ENCODE assay signal across 17 cellular contexts in the genomic region with DNA sequence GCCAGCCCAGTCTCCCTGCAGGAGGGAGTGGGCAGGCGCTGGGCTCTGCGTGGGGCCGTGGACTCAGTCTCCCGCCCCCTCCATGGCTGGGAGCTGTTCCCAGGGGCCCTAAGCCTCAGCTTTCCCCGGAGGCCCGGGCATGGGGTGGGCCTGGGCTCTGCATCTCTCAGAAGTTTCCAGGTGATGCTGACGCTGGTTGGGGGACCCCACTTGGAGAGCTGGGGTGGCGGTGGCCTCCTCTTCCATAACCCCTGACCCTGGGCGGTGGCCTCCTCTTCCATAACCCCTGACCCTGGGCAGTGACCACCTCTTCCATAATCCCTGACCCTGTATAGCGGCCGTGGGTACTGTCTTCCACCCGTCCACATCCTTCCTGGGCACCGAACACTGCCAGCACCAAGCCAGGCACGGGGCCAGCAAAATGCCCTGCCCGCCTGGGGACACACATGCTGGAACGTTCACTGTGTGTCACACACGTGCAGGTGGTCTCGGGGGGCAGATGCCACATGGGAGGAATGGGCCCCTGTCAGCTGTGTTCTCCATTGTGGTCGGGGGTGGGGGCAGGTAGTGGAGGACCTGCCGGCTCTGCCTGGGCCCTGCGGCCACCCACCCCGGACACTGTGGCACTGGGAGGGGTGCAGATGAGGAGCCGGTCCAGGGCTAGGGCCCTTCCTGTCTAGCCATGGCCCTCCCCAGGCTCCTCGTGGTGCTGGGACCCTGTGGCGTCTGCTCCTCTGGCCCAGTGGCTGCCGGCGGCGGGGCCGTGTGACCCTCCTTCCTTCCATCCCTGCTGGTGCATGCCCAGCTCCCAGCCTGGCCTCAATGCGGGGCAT. TPM values are rescaled to one million over a fixed set of nuclear protein-coding genes. Genes with fewer than 3 reads are reported as not detected.
"Had no signal": no experiment of that assay in that cellular context is flagged by ENCODE, and none has a peak within 500 bp of the region (broad histone marks: within the 10 kb centered on the region; RNA-seq: fewer than 3 reads in every experiment).

No MANE protein-coding gene starts in this region.

- H3K4me1 ChIP-seq: ascending aorta, Peyer's patch had no signal

- ATAC-seq: activated CD4-positive, CD25-positive, alpha-beta regulatory T cell treated with anti-CD3 and anti-CD28 coated beads, Interleukin-2, amount 50 U/mL, for 24 hours; activated CD8-positive, alpha-beta T cell treated with anti-CD3 and anti-CD28 coated beads for 36 hours; activated T-cell treated with anti-CD3 and anti-CD28 coated beads, Interleukin-2, amount 50 U/mL, for 72 hours; body of pancreas had no signal

- DNase-seq: activated CD4-positive, alpha-beta T cell treated with anti-CD3 and anti-CD28 coated beads for 4 hours; activated CD8-positive, alpha-beta memory T cell treated with anti-CD3 and anti-CD28 coated beads, Interleukin-2, amount 50 U/mL, for 4 hours; activated CD8-positive, alpha-beta T cell treated with anti-CD3 and anti-CD28 coated beads for 36 hours; activated naive CD4-positive, alpha-beta T cell treated with anti-CD3 and anti-CD28 coated beads, Interleukin-2, amount 50 U/mL, for 16 hours; activated T-cell treated with anti-CD3 and anti-CD28 coated beads, Interleukin-2, amount 50 U/mL, for 72 hours; body of pancreas; NCI-H1092; NCI-H1417 treated with DMSO at 0.1 percent for 48 hours; NCI-H187; NCI-H510A treated with DMSO at 0.1 percent for 48 hours; Peyer's patch; SHP77 treated with DMSO at 0.1 percent for 48 hours had no signal

- H3K36me3 ChIP-seq: ascending aorta, Peyer's patch had no signal

- H3K4me3 ChIP-seq: ascending aorta, body of pancreas, Peyer's patch had no signal

- H3K27ac ChIP-seq: ascending aorta, body of pancreas, KMS-11, Peyer's patch, RWPE1 had no signal

- H3K9me3 ChIP-seq: ascending aorta, body of pancreas, Peyer's patch had no signal

- H3K27me3 ChIP-seq: body of pancreas, Peyer's patch had no signal

RNA-seq across cellular contexts. Expression of a gene that starts 10.7 kb away (rescaled TPM):
- total RNA-seq: bronchial epithelial cell had no signal
